22 cellular contexts compared by ENCODE assay signal in the genomic region with DNA sequence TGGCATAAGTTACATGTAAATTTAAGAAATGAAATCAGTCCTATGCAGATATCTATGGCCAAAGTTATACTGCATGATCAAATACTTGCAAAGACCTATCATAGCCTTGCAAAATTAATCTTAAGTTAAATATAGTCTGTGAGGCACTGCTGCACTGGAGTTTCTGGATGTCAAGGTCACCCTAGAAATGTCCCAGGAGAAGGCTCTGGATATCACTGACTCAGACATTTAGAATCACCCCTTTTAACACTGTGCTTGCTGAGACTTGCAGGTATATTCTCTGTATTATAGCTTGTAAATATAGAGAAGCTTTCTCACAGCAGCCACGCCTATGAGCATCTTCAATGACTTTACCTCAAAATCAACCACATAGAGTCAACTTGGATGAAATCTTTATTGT.
"Had no signal": no experiment of that assay in that cellular context is flagged by ENCODE, and none has a peak within 500 bp of the region (broad histone marks: within the 10 kb centered on the region; RNA-seq: fewer than 3 reads in every experiment).

No MANE protein-coding gene starts in this region.

- H3K27ac ChIP-seq: colonic mucosa, dorsolateral prefrontal cortex, tibial nerve had no signal

- ATAC-seq: activated CD8-positive, alpha-beta memory T cell treated with anti-CD3 and anti-CD28 coated beads, Interleukin-2, amount 10 ng/mL, durations not matched to agents 7 days and 5 days; effector memory CD8-positive, alpha-beta T cell; left lobe of liver; natural killer cell treated with Interleukin-12 subunit alpha and Interleukin-12 subunit beta and Interleukin-15 and Interleukin-18, amount 100 ng/mL, for 72 hours; stimulated activated naive CD8-positive, alpha-beta T cell treated with anti-CD3 and anti-CD28 coated beads, Interleukin-15, amount 100 ng/mL, for 72 hours had no signal

- H3K27ac Mint-ChIP-seq: activated CD4-positive, alpha-beta memory T cell treated with anti-CD3 and anti-CD28 coated beads, Interleukin-2, amount 10 ng/mL, durations not matched to agents 7 days and 5 days; activated CD8-positive, alpha-beta memory T cell treated with anti-CD3 and anti-CD28 coated beads, Interleukin-2, amount 10 ng/mL, durations not matched to agents 7 days and 5 days; activated naive CD4-positive, alpha-beta T cell treated with anti-CD3 and anti-CD28 coated beads, Interleukin-2, amount 10 ng/mL, durations not matched to agents 7 days and 5 days; brain; effector memory CD8-positive, alpha-beta T cell; mesothelial cell of epicardium; natural killer cell treated with Interleukin-12 subunit alpha and Interleukin-12 subunit beta and Interleukin-15 and Interleukin-18, amount 100 ng/mL, for 72 hours; progenitor cell of endocrine pancreas; stimulated activated naive CD8-positive, alpha-beta T cell treated with anti-CD3 and anti-CD28 coated beads, Interleukin-15, amount 100 ng/mL, for 72 hours had no signal

- H3K27me3 ChIP-seq: colonic mucosa, tibial nerve had no signal

- H3K9me3 Mint-ChIP-seq: activated naive CD4-positive, alpha-beta T cell treated with anti-CD3 and anti-CD28 coated beads, Interleukin-2, amount 10 ng/mL, durations not matched to agents 7 days and 5 days; effector memory CD8-positive, alpha-beta T cell; natural killer cell treated with Interleukin-12 subunit alpha and Interleukin-12 subunit beta and Interleukin-15 and Interleukin-18, amount 100 ng/mL, for 72 hours; stimulated activated naive CD8-positive, alpha-beta T cell treated with anti-CD3 and anti-CD28 coated beads, Interleukin-15, amount 100 ng/mL, for 72 hours had no signal

- FAIRE-seq: endothelial cell of umbilical vein had no signal

- H3K27me3 Mint-ChIP-seq: activated CD8-positive, alpha-beta memory T cell treated with anti-CD3 and anti-CD28 coated beads, Interleukin-2, amount 10 ng/mL, durations not matched to agents 7 days and 5 days; activated naive CD4-positive, alpha-beta T cell treated with anti-CD3 and anti-CD28 coated beads, Interleukin-2, amount 10 ng/mL, durations not matched to agents 7 days and 5 days; progenitor cell of endocrine pancreas; stimulated activated naive CD8-positive, alpha-beta T cell treated with anti-CD3 and anti-CD28 coated beads, Interleukin-15, amount 100 ng/mL, for 72 hours had no signal

- DNase-seq: activated CD4-positive, alpha-beta memory T cell treated with anti-CD3 and anti-CD28 coated beads, Interleukin-2, amount 10 ng/mL, durations not matched to agents 7 days and 5 days; activated CD4-positive, alpha-beta T cell treated with anti-CD3 and anti-CD28 coated beads for 48 hours; activated CD8-positive, alpha-beta memory T cell treated with anti-CD3 and anti-CD28 coated beads, Interleukin-2, amount 10 ng/mL, durations not matched to agents 7 days and 5 days; activated effector memory CD4-positive, alpha-beta T cell treated with anti-CD3 and anti-CD28 coated beads, Interleukin-2, amount 50 U/mL, for 16 hours; activated naive CD4-positive, alpha-beta T cell treated with anti-CD3 and anti-CD28 coated beads, Interleukin-2, amount 10 ng/mL, durations not matched to agents 7 days and 5 days; activated T-cell treated with anti-CD3 and anti-CD28 coated beads for 4 hours; anterior cingulate cortex; colonic mucosa; dorsolateral prefrontal cortex; effector memory CD8-positive, alpha-beta T cell; kidney; stimulated activated CD4-positive, alpha-beta T cell treated with anti-CD3 and anti-CD28 coated beads, Interleukin-12 subunit alpha, Interleukin-12 subunit beta, amount 100 ng/mL, for 4 hours; stimulated activated CD4-positive, alpha-beta T cell treated with anti-CD3 and anti-CD28 coated beads, Interleukin-4, amount 100 ng/mL, for 4 hours; stimulated activated naive CD8-positive, alpha-beta T cell treated with anti-CD3 and anti-CD28 coated beads, Interleukin-15, amount 100 ng/mL, for 72 hours; T-helper 2 cell had no signal

- H3K4me3 Mint-ChIP-seq: activated CD4-positive, alpha-beta memory T cell treated with anti-CD3 and anti-CD28 coated beads, Interleukin-2, amount 10 ng/mL, durations not matched to agents 7 days and 5 days; activated CD8-positive, alpha-beta memory T cell treated with anti-CD3 and anti-CD28 coated beads, Interleukin-2, amount 10 ng/mL, durations not matched to agents 7 days and 5 days; activated naive CD4-positive, alpha-beta T cell treated with anti-CD3 and anti-CD28 coated beads, Interleukin-2, amount 10 ng/mL, durations not matched to agents 7 days and 5 days; brain; effector memory CD8-positive, alpha-beta T cell; mesothelial cell of epicardium; natural killer cell treated with Interleukin-12 subunit alpha and Interleukin-12 subunit beta and Interleukin-15 and Interleukin-18, amount 100 ng/mL, for 72 hours; stimulated activated naive CD8-positive, alpha-beta T cell treated with anti-CD3 and anti-CD28 coated beads, Interleukin-15, amount 100 ng/mL, for 72 hours had no signal

- H3K4me1 Mint-ChIP-seq: activated CD4-positive, alpha-beta memory T cell treated with anti-CD3 and anti-CD28 coated beads, Interleukin-2, amount 10 ng/mL, durations not matched to agents 7 days and 5 days; activated CD8-positive, alpha-beta memory T cell treated with anti-CD3 and anti-CD28 coated beads, Interleukin-2, amount 10 ng/mL, durations not matched to agents 7 days and 5 days; activated naive CD4-positive, alpha-beta T cell treated with anti-CD3 and anti-CD28 coated beads, Interleukin-2, amount 10 ng/mL, durations not matched to agents 7 days and 5 days; stimulated activated naive CD8-positive, alpha-beta T cell treated with anti-CD3 and anti-CD28 coated beads, Interleukin-15, amount 100 ng/mL, for 72 hours had no signal

- H3K36me3 ChIP-seq: colonic mucosa, tibial nerve had no signal

- H3K9me3 ChIP-seq: colonic mucosa had no signal

- H3K4me1 ChIP-seq: colonic mucosa, tibial nerve had no signal

- H3K4me3 ChIP-seq: colonic mucosa, dorsolateral prefrontal cortex, tibial nerve had no signal

- H3K36me3 Mint-ChIP-seq: activated CD8-positive, alpha-beta memory T cell treated with anti-CD3 and anti-CD28 coated beads, Interleukin-2, amount 10 ng/mL, durations not matched to agents 7 days and 5 days; activated naive CD4-positive, alpha-beta T cell treated with anti-CD3 and anti-CD28 coated beads, Interleukin-2, amount 10 ng/mL, durations not matched to agents 7 days and 5 days; brain; natural killer cell treated with Interleukin-12 subunit alpha and Interleukin-12 subunit beta and Interleukin-15 and Interleukin-18, amount 100 ng/mL, for 72 hours had no signal
